ENCODE assay signal across 12 cellular contexts in the genomic region with DNA sequence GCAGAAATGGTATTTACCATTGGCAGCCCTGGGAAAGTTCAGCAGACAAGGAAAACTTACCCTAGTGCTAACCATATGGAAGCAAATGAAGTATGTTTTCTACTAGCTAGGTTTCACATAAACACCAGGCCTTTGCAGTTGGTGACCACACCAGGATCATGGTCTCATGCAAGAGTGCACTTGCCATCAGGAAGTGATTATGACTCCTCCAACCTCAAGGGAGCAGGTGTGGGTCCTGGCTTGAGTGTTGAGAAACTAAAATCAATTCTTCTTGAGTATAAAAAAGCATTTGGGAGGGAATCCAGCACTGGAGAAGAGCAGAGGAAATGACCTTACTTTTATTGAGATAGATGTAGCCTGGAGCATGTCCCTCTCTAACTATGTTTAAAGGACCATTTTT. TPM values are rescaled to one million over a fixed set of nuclear protein-coding genes. Genes with fewer than 3 reads are reported as not detected.
A peak's percentile ranks its signal among the peaks of the same experiment; 100 is the strongest.
DNase-seq lines count a peak whose midpoint lies in the region; ATAC-seq and TF ChIP-seq lines count a peak whose summit lies in the region.
"Had no signal": no experiment of that assay in that cellular context is flagged by ENCODE, and none has a peak within 500 bp of the region (broad histone marks: within the 10 kb centered on the region; RNA-seq: fewer than 3 reads in every experiment).

No MANE protein-coding gene starts in this region.

- H3K27me3 ChIP-seq in neural progenitor cell (no peaks in the 10 kb centered on the region), GM23248 (replicated peaks; ENCODE audit: insufficient read depth) (no peaks in the 10 kb centered on the region), lower lobe of right lung (ENCODE audit: low read depth) (no peaks in the 10 kb centered on the region)
- H3K27me3 ChIP-seq: vagina had no signal

- H3K9me3 ChIP-seq in neural progenitor cell (ENCODE audit: low read depth) (no peaks in the 10 kb centered on the region), GM23248 (ENCODE audit: low read depth) (no peaks in the 10 kb centered on the region), lower lobe of right lung (no peaks in the 10 kb centered on the region)
- H3K9me3 ChIP-seq: A549, vagina had no signal

- peaks cover 14% of the 10 kb centered on the region for H3K4me1 ChIP-seq in neural progenitor cell
- no peaks in the 10 kb centered on the region for H3K4me1 ChIP-seq in GM23248 (ENCODE audit: insufficient read depth)
- H3K4me1 ChIP-seq in lower lobe of right lung = no peaks in the 10 kb centered on the region
- H3K4me1 ChIP-seq: A549, vagina had no signal

- in situ Hi-C loops in GM23248 (cut with MboI) = no loop called here

- H3K4me3 ChIP-seq in neural progenitor cell (no peak overlapping the region), GM23248 (no peak overlapping the region), lower lobe of right lung (no peak overlapping the region)
- H3K4me3 ChIP-seq: A549, vagina had no signal

- H3K27ac ChIP-seq in neural progenitor cell = no peak overlapping the region
- H3K27ac ChIP-seq in GM23248 = no peak overlapping the region
- H3K27ac ChIP-seq in lower lobe of right lung = no peak overlapping the region
- H3K27ac ChIP-seq: A549, vagina had no signal

- ATAC-seq in activated CD4-positive, CD25-positive, alpha-beta regulatory T cell treated with anti-CD3 and anti-CD28 coated beads, Interleukin-2, amount 50 U/mL, for 24 hours = peak; percentile 54 to 57
- ATAC-seq in HG02623 (IDR thresholded peaks at IDR 0.05; ENCODE audit: unreplicated experiment) (peak; percentile 91), HG03565 (IDR thresholded peaks at IDR 0.05; ENCODE audit: unreplicated experiment) (peak; percentile 90), lower lobe of right lung (no peak)
- ATAC-seq: A549 had no signal

- H3K4me2 ChIP-seq in neural progenitor cell = no peak overlapping the region
- H3K4me2 ChIP-seq in GM23248 (ENCODE audit: unreplicated experiment) = no peak overlapping the region
- H3K4me2 ChIP-seq: A549 had no signal

- H4K20me1 ChIP-seq in neural progenitor cell (ENCODE audit: low read depth) (no peaks in the 10 kb centered on the region), GM23248 (ENCODE audit: insufficient read depth) (no peaks in the 10 kb centered on the region)

- H3K4me1 Mint-ChIP-seq in neural progenitor cell = peaks cover 18% of the 10 kb centered on the region

- no peak overlapping the region for H3K4me3 Mint-ChIP-seq in neural progenitor cell

- H3K36me3 ChIP-seq in neural progenitor cell (no peaks in the 10 kb centered on the region), GM23248 (ENCODE audit: low read depth) (no peaks in the 10 kb centered on the region), lower lobe of right lung (no peaks in the 10 kb centered on the region)
- H3K36me3 ChIP-seq: vagina had no signal

- H2AFZ ChIP-seq in neural progenitor cell (replicated peaks) (no peak overlapping the region), GM23248 (no peak overlapping the region)

- H3K27ac Mint-ChIP-seq in neural progenitor cell = peak overlapping the region; percentile 64

- no peaks in the 10 kb centered on the region for H3K9me2 ChIP-seq in GM23248 (ENCODE audit: insufficient read depth)

- intact Hi-C loops in lower lobe of right lung (cut with DNase I) = no loop called here

- TF ChIP-seq CTCF in neural progenitor cell (IDR thresholded peaks at IDR 0.05) (no peak), lower lobe of right lung (IDR thresholded peaks at IDR 0.05) (no peak)

- no peak for DNase-seq in activated CD4-positive, CD25-positive, alpha-beta regulatory T cell treated with anti-CD3 and anti-CD28 coated beads, Interleukin-2, amount 50 U/mL, for 72 hours
- DNase-seq in neural progenitor cell (ENCODE audit: low spot score) (no peak), GM23248 (no peak), HT-29 (ENCODE audit: low spot score) (no peak), lower lobe of right lung (no peak)
- DNase-seq: activated naive CD4-positive, alpha-beta T cell treated with anti-CD3 and anti-CD28 coated beads, Interleukin-2, amount 50 U/mL, for 16 hours; NCI-H2171 treated with DMSO at 0.1 percent for 48 hours had no signal

- H3K36me3 Mint-ChIP-seq in neural progenitor cell = no peaks in the 10 kb centered on the region

- H3K9ac ChIP-seq in neural progenitor cell = no peak overlapping the region
- H3K9ac ChIP-seq in GM23248 = no peak overlapping the region

- H3K9me3 Mint-ChIP-seq in neural progenitor cell = no peaks in the 10 kb centered on the region

- H3K27me3 Mint-ChIP-seq in neural progenitor cell (ENCODE audit: insufficient read depth, low read depth) = peaks cover 2% of the 10 kb centered on the region

- H3K79me2 ChIP-seq in neural progenitor cell (ENCODE audit: low read depth) (no peaks in the 10 kb centered on the region), GM23248 (ENCODE audit: insufficient read depth) (no peaks in the 10 kb centered on the region)

- H3F3A ChIP-seq in neural progenitor cell (ENCODE audit: low read depth) (peaks cover under 1% of the 10 kb centered on the region), GM23248 (ENCODE audit: insufficient read depth) (no peaks in the 10 kb centered on the region)

RNA-seq across cellular contexts. Expression of a gene that starts 56.8 kb away (rescaled TPM):
- total RNA-seq in neural progenitor cell (ENCODE audit: low replicate concordance) = 48.5 and 70.3 TPM in 2 replicates
- 25.4 and 28.9 TPM in 2 replicates for total RNA-seq in GM23248 (2014; rRNA removed; shearing (Covaris generic))
- polyA plus RNA-seq in GM23248 (2016; fragmentation: Nextera tagmentation; extraction: Ambion mirVana) = 27.7 and 30.7 TPM in 2 replicates
- total RNA-seq in HT-29 (2014; rRNA removed; shearing (Covaris generic)) = 16.2 and 17.7 TPM in 2 replicates
- total RNA-seq in lower lobe of right lung = 16.7 TPM

Comparison
In these comparisons a context has a peak if more than half of its experiments do, and no peak if none do; other contexts are left out.
1. ATAC-seq: peak in activated CD4-positive, CD25-positive, alpha-beta regulatory T cell treated with anti-CD3 and anti-CD28 coated beads, Interleukin-2, amount 50 U/mL, for 24 hours (2 of 2), HG02623 (single experiment) and HG03565 (single experiment); none in lower lobe of right lung (0 of 2).